26 cellular contexts compared by ENCODE assay signal in the genomic region with DNA sequence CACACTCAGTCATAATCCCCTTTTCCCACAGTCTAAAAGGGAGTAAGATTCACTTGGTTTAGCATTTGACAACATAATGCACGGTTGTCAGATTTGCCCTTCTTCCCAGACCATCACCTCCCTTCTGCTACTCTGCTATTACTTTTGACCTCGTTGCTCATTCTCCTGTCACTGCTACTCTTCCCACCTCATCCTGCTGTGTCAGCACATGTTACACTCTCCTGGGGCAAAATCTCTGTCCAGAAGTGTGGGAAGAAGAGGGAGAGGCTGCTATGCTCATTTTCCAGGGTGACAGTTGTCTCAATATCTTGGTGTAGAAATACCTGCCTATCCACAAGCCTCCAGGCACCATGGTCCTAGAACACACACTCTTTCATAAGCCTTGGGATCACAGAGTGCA.
"Had no signal": no experiment of that assay in that cellular context is flagged by ENCODE, and none has a peak within 500 bp of the region (broad histone marks: within the 10 kb centered on the region; RNA-seq: fewer than 3 reads in every experiment).

No MANE protein-coding gene starts in this region.

- DNase-seq: activated CD4-positive, alpha-beta memory T cell treated with anti-CD3 and anti-CD28 coated beads for 36 hours; activated CD4-positive, alpha-beta T cell treated with anti-CD3 and anti-CD28 coated beads for 36 hours; activated CD4-positive, alpha-beta T cell treated with anti-CD3 and anti-CD28 coated beads, Interleukin-2, amount 10 ng/mL, durations not matched to agents 24 days and 14 days; activated CD4-positive, CD25-positive, alpha-beta regulatory T cell; activated CD4-positive, CD25-positive, alpha-beta regulatory T cell treated with anti-CD3 and anti-CD28 coated beads, Interleukin-2, amount 50 U/mL, for 72 hours; activated CD8-positive, alpha-beta memory T cell treated with anti-CD3 and anti-CD28 coated beads, Interleukin-2, amount 10 ng/mL, durations not matched to agents 7 days and 5 days; activated CD8-positive, alpha-beta memory T cell treated with anti-CD3 and anti-CD28 coated beads, Interleukin-2, amount 50 U/mL, for 4 hours; activated CD8-positive, alpha-beta T cell treated with anti-CD3 and anti-CD28 coated beads, Interleukin-2, amount 10 ng/mL, durations not matched to agents 7 days and 5 days; activated effector memory CD4-positive, alpha-beta T cell treated with anti-CD3 and anti-CD28 coated beads, Interleukin-2, amount 50 U/mL, for 16 hours; activated naive CD4-positive, alpha-beta T cell treated with anti-CD3 and anti-CD28 coated beads for 36 hours; activated naive CD8-positive, alpha-beta T cell treated with anti-CD3 and anti-CD28 coated beads for 36 hours; activated naive CD8-positive, alpha-beta T cell treated with anti-CD3 and anti-CD28 coated beads, Interleukin-2, amount 50 U/mL, for 24 hours; activated T-cell treated with anti-CD3 and anti-CD28 coated beads, Interleukin-2, amount 50 U/mL, for 1 hour; activated T-cell treated with anti-CD3 and anti-CD28 coated beads, Interleukin-2, amount 50 U/mL, for 48 hours; adrenal gland; amygdala; aorta; body of pancreas; caudate nucleus; effector CD8-positive, alpha-beta T cell; foreskin fibroblast; head of caudate nucleus; T-helper 2 cell had no signal

- H3K27ac ChIP-seq: adrenal gland, body of pancreas had no signal

- H3K4me3 ChIP-seq: adrenal gland, body of pancreas had no signal

- H3K27me3 Mint-ChIP-seq: activated CD4-positive, alpha-beta T cell treated with anti-CD3 and anti-CD28 coated beads for 36 hours; activated CD4-positive, alpha-beta T cell treated with anti-CD3 and anti-CD28 coated beads, Interleukin-2, amount 10 ng/mL, durations not matched to agents 24 days and 14 days; activated CD8-positive, alpha-beta memory T cell treated with anti-CD3 and anti-CD28 coated beads, Interleukin-2, amount 10 ng/mL, durations not matched to agents 7 days and 5 days; activated naive CD4-positive, alpha-beta T cell treated with anti-CD3 and anti-CD28 coated beads, Interleukin-2, amount 50 U/mL, for 24 hours; activated naive CD8-positive, alpha-beta T cell treated with anti-CD3 and anti-CD28 coated beads for 36 hours; activated naive CD8-positive, alpha-beta T cell treated with anti-CD3 and anti-CD28 coated beads, Interleukin-2, amount 50 U/mL, for 24 hours had no signal

- H3K4me1 Mint-ChIP-seq: activated CD8-positive, alpha-beta memory T cell treated with anti-CD3 and anti-CD28 coated beads, Interleukin-2, amount 10 ng/mL, durations not matched to agents 7 days and 5 days; activated naive CD4-positive, alpha-beta T cell treated with anti-CD3 and anti-CD28 coated beads, Interleukin-2, amount 50 U/mL, for 24 hours; activated naive CD8-positive, alpha-beta T cell treated with anti-CD3 and anti-CD28 coated beads for 36 hours; activated naive CD8-positive, alpha-beta T cell treated with anti-CD3 and anti-CD28 coated beads, Interleukin-2, amount 50 U/mL, for 24 hours had no signal

- H3K36me3 ChIP-seq: adrenal gland had no signal

- H3K36me3 Mint-ChIP-seq: activated CD4-positive, alpha-beta memory T cell treated with anti-CD3 and anti-CD28 coated beads for 36 hours; activated CD8-positive, alpha-beta memory T cell treated with anti-CD3 and anti-CD28 coated beads, Interleukin-2, amount 10 ng/mL, durations not matched to agents 7 days and 5 days; activated naive CD4-positive, alpha-beta T cell treated with anti-CD3 and anti-CD28 coated beads, Interleukin-2, amount 50 U/mL, for 24 hours had no signal

- H3K9me3 Mint-ChIP-seq: activated naive CD4-positive, alpha-beta T cell treated with anti-CD3 and anti-CD28 coated beads, Interleukin-2, amount 50 U/mL, for 24 hours; activated T-helper 1 cell treated with anti-CD3 and anti-CD28 coated beads, Interleukin-12 subunit alpha, Interleukin-12 subunit beta, Interleukin-2, Interleukin-4 antibody, amounts not matched to agents 30 ng/mL and 10 ng/mL and 1 ng/mL, durations not matched to agents 14 hours and 24 hours and 36 hours had no signal

- H3K27me3 ChIP-seq: adrenal gland, body of pancreas had no signal

- H3K27ac Mint-ChIP-seq: activated CD4-positive, alpha-beta memory T cell treated with anti-CD3 and anti-CD28 coated beads for 36 hours; activated CD4-positive, alpha-beta T cell treated with anti-CD3 and anti-CD28 coated beads for 36 hours; activated CD4-positive, alpha-beta T cell treated with anti-CD3 and anti-CD28 coated beads, Interleukin-2, amount 10 ng/mL, durations not matched to agents 24 days and 14 days; activated CD8-positive, alpha-beta memory T cell treated with anti-CD3 and anti-CD28 coated beads, Interleukin-2, amount 10 ng/mL, durations not matched to agents 7 days and 5 days; activated CD8-positive, alpha-beta T cell treated with anti-CD3 and anti-CD28 coated beads, Interleukin-2, amount 10 ng/mL, durations not matched to agents 7 days and 5 days; activated naive CD4-positive, alpha-beta T cell treated with anti-CD3 and anti-CD28 coated beads for 36 hours; activated naive CD4-positive, alpha-beta T cell treated with anti-CD3 and anti-CD28 coated beads, Interleukin-2, amount 50 U/mL, for 24 hours; activated naive CD8-positive, alpha-beta T cell treated with anti-CD3 and anti-CD28 coated beads for 36 hours; activated naive CD8-positive, alpha-beta T cell treated with anti-CD3 and anti-CD28 coated beads, Interleukin-2, amount 50 U/mL, for 24 hours; activated T-helper 1 cell treated with anti-CD3 and anti-CD28 coated beads, Interleukin-12 subunit alpha, Interleukin-12 subunit beta, Interleukin-2, Interleukin-4 antibody, amounts not matched to agents 30 ng/mL and 10 ng/mL and 1 ng/mL, durations not matched to agents 14 hours and 24 hours and 36 hours; activated T-helper 2 cell treated with anti-CD3 and anti-CD28 coated beads, Interferon-gamma antibody, Interleukin-2, Interleukin-4, amounts not matched to agents 10 μg/mL and 5 μg/mL and 100 μg/mL, durations not matched to agents 14 hours and 24 hours and 36 hours had no signal

- H3K4me3 Mint-ChIP-seq: activated CD4-positive, alpha-beta memory T cell treated with anti-CD3 and anti-CD28 coated beads for 36 hours; activated CD4-positive, alpha-beta T cell treated with anti-CD3 and anti-CD28 coated beads for 36 hours; activated CD4-positive, alpha-beta T cell treated with anti-CD3 and anti-CD28 coated beads, Interleukin-2, amount 10 ng/mL, durations not matched to agents 24 days and 14 days; activated CD8-positive, alpha-beta memory T cell treated with anti-CD3 and anti-CD28 coated beads, Interleukin-2, amount 10 ng/mL, durations not matched to agents 7 days and 5 days; activated CD8-positive, alpha-beta T cell treated with anti-CD3 and anti-CD28 coated beads, Interleukin-2, amount 10 ng/mL, durations not matched to agents 7 days and 5 days; activated naive CD4-positive, alpha-beta T cell treated with anti-CD3 and anti-CD28 coated beads for 36 hours; activated naive CD4-positive, alpha-beta T cell treated with anti-CD3 and anti-CD28 coated beads, Interleukin-2, amount 50 U/mL, for 24 hours; activated naive CD8-positive, alpha-beta T cell treated with anti-CD3 and anti-CD28 coated beads for 36 hours; activated naive CD8-positive, alpha-beta T cell treated with anti-CD3 and anti-CD28 coated beads, Interleukin-2, amount 50 U/mL, for 24 hours; activated T-helper 1 cell treated with anti-CD3 and anti-CD28 coated beads, Interleukin-12 subunit alpha, Interleukin-12 subunit beta, Interleukin-2, Interleukin-4 antibody, amounts not matched to agents 30 ng/mL and 10 ng/mL and 1 ng/mL, durations not matched to agents 14 hours and 24 hours and 36 hours had no signal

- H3K9me3 ChIP-seq: adrenal gland, body of pancreas had no signal

- H3K4me1 ChIP-seq: adrenal gland had no signal
